In the genomic region with DNA sequence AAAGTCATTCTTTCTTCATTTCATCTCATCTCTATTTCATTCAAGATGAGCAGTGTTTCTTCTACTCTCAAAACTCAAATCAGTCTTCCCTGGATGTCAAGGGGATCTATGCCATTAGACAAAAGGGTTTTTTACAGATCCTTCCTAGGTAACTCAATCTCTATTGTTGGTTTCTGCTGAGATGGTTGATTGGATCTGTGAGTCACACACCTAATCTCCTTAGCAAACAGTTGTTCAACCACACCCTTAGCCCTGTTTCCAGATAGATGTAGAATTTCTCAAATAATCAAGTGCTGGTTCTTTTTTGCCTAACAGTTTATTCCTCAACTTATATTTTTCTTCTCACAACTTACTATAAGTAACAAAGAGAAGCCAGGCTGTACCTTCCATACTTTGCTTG, we compare ENCODE assay signal across 1 cellular context.
TF ChIP-seq lines count a peak whose summit lies in the region.

No MANE protein-coding gene starts in this region.

TF ChIP-seq in GM23338, 12 proteins besides CTCF, POLR2A, EP300 and RAD21 (continued from another document):
- TF ChIP-seq, protein P1, sequence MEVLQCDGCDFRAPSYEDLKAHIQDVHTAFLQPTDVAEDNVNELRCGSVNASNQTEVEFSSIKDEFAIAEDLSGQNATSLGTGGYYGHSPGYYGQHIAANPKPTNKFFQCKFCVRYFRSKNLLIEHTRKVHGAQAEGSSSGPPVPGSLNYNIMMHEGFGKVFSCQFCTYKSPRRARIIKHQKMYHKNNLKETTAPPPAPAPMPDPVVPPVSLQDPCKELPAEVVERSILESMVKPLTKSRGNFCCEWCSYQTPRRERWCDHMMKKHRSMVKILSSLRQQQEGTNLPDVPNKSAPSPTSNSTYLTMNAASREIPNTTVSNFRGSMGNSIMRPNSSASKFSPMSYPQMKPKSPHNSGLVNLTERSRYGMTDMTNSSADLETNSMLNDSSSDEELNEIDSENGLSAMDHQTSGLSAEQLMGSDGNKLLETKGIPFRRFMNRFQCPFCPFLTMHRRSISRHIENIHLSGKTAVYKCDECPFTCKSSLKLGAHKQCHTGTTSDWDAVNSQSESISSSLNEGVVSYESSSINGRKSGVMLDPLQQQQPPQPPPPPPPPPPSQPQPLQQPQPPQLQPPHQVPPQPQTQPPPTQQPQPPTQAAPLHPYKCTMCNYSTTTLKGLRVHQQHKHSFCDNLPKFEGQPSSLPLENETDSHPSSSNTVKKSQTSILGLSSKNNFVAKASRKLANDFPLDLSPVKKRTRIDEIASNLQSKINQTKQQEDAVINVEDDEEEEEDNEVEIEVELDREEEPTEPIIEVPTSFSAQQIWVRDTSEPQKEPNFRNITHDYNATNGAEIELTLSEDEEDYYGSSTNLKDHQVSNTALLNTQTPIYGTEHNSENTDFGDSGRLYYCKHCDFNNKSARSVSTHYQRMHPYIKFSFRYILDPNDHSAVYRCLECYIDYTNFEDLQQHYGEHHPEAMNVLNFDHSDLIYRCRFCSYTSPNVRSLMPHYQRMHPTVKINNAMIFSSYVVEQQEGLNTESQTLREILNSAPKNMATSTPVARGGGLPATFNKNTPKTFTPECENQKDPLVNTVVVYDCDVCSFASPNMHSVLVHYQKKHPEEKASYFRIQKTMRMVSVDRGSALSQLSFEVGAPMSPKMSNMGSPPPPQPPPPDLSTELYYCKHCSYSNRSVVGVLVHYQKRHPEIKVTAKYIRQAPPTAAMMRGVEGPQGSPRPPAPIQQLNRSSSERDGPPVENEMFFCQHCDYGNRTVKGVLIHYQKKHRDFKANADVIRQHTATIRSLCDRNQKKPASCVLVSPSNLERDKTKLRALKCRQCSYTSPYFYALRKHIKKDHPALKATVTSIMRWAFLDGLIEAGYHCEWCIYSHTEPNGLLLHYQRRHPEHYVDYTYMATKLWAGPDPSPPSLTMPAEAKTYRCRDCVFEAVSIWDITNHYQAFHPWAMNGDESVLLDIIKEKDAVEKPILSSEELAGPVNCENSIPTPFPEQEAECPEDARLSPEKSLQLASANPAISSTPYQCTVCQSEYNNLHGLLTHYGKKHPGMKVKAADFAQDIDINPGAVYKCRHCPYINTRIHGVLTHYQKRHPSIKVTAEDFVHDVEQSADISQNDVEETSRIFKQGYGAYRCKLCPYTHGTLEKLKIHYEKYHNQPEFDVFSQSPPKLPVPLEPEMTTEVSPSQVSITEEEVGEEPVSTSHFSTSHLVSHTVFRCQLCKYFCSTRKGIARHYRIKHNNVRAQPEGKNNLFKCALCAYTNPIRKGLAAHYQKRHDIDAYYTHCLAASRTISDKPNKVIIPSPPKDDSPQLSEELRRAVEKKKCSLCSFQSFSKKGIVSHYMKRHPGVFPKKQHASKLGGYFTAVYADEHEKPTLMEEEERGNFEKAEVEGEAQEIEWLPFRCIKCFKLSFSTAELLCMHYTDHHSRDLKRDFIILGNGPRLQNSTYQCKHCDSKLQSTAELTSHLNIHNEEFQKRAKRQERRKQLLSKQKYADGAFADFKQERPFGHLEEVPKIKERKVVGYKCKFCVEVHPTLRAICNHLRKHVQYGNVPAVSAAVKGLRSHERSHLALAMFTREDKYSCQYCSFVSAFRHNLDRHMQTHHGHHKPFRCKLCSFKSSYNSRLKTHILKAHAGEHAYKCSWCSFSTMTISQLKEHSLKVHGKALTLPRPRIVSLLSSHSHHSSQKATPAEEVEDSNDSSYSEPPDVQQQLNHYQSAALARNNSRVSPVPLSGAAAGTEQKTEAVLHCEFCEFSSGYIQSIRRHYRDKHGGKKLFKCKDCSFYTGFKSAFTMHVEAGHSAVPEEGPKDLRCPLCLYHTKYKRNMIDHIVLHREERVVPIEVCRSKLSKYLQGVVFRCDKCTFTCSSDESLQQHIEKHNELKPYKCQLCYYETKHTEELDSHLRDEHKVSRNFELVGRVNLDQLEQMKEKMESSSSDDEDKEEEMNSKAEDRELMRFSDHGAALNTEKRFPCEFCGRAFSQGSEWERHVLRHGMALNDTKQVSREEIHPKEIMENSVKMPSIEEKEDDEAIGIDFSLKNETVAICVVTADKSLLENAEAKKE (CRISPR knock-in tag; IDR thresholded peaks at IDR 0.05), result no peak
- no peak for TF ChIP-seq ZNF114 (CRISPR knock-in tag; IDR thresholded peaks at IDR 0.05)
- no peak for TF ChIP-seq NANOG (IDR thresholded peaks at IDR 0.05; ENCODE audit: borderline replicate concordance)
- no peak for TF ChIP-seq EZH2 (IDR thresholded peaks at IDR 0.05; ENCODE audit: low read depth, unreplicated experiment)
- TF ChIP-seq, protein P2, sequence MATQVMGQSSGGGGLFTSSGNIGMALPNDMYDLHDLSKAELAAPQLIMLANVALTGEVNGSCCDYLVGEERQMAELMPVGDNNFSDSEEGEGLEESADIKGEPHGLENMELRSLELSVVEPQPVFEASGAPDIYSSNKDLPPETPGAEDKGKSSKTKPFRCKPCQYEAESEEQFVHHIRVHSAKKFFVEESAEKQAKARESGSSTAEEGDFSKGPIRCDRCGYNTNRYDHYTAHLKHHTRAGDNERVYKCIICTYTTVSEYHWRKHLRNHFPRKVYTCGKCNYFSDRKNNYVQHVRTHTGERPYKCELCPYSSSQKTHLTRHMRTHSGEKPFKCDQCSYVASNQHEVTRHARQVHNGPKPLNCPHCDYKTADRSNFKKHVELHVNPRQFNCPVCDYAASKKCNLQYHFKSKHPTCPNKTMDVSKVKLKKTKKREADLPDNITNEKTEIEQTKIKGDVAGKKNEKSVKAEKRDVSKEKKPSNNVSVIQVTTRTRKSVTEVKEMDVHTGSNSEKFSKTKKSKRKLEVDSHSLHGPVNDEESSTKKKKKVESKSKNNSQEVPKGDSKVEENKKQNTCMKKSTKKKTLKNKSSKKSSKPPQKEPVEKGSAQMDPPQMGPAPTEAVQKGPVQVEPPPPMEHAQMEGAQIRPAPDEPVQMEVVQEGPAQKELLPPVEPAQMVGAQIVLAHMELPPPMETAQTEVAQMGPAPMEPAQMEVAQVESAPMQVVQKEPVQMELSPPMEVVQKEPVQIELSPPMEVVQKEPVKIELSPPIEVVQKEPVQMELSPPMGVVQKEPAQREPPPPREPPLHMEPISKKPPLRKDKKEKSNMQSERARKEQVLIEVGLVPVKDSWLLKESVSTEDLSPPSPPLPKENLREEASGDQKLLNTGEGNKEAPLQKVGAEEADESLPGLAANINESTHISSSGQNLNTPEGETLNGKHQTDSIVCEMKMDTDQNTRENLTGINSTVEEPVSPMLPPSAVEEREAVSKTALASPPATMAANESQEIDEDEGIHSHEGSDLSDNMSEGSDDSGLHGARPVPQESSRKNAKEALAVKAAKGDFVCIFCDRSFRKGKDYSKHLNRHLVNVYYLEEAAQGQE (IDR thresholded peaks at IDR 0.05; ENCODE audit: unreplicated experiment), result no peak
- no peak for TF ChIP-seq POLR2AphosphoS5 (IDR thresholded peaks at IDR 0.05; ENCODE audit: low read depth)
- TF ChIP-seq EZH2phosphoT487 (IDR thresholded peaks at IDR 0.05; ENCODE audit: unreplicated experiment), result no peak
- TF ChIP-seq STAT1 (IDR thresholded peaks at IDR 0.05; ENCODE audit: unreplicated experiment), result no peak
- TF ChIP-seq ZNF331 (CRISPR knock-in tag; IDR thresholded peaks at IDR 0.05; ENCODE audit: low read depth), result no peak
